10 cellular contexts compared by ENCODE assay signal in the genomic region with DNA sequence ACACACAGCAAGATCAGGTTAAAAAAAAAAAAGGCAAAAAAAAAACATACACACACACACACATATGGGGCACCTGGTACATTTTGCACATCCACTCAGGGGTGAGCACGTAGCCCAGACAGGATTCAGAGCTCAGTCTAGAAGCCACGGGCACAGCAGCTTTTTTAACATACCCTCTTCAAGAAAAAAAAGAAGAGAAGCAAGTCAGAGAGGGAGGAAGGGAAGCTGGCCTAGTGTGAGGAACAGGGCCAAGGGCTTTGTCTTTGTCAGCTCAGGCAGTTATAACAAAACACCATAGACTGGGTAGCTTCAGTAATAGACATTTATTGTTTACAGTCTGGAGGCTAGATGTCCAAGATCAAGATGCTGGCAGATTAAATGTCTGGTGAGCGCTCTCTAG. TPM values are rescaled to one million over a fixed set of nuclear protein-coding genes. Genes with fewer than 3 reads are reported as not detected.
DNase-seq lines count a peak whose midpoint lies in the region; ATAC-seq, FAIRE-seq and TF ChIP-seq lines count a peak whose summit lies in the region.
"Had no signal": no experiment of that assay in that cellular context is flagged by ENCODE, and none has a peak within 500 bp of the region (broad histone marks: within the 10 kb centered on the region; RNA-seq: fewer than 3 reads in every experiment).

No MANE protein-coding gene starts in this region.

- H3K4me1 ChIP-seq in A549, result peaks cover 37% of the 10 kb centered on the region

- DNase-seq in A549 (ENCODE audit: low read depth in 1 of 2, low spot score in 1 of 2) (no peak), HCEC 1CT (peak; percentile 12), mesothelial cell of epicardium (ENCODE audit: low spot score in 2 of 2, unreplicated experiment in 2 of 2) (no peak), RCC 7860 (ENCODE audit: low spot score) (no peak), NCI-H1436 treated with DMSO at 0.1 percent for 48 hours (lab: John Stamatoyannopoulos, UW) (no peak), cerebellar cortex (ENCODE audit: low spot score) (no peak)
- DNase-seq: DMS53 had no signal

- H3K27me3 Mint-ChIP-seq in activated naive CD8-positive, alpha-beta T cell, result no peaks in the 10 kb centered on the region
- no peaks in the 10 kb centered on the region for H3K27me3 Mint-ChIP-seq in mesothelial cell of epicardium (ENCODE audit: low read depth)

- H3K36me3 Mint-ChIP-seq in activated naive CD8-positive, alpha-beta T cell, result no peaks in the 10 kb centered on the region
- no peaks in the 10 kb centered on the region for H3K36me3 Mint-ChIP-seq in mesothelial cell of epicardium

- POLR2A ChIA-PET in A549 (lab: Yijun Ruan, JAX), result no interaction called here

- peak overlapping the region; percentile 44 to 100; a peak in 3 of 6 replicates for H3K27ac ChIP-seq in A549

- FAIRE-seq in A549 (lab: Jason Lieb, UNC) (no peak), RCC 7860 (lab: Jason Lieb, UNC) (no peak)

- no peak overlapping the region for H3K4me2 ChIP-seq in A549

- H3K9me3 ChIP-seq in A549, result no peaks in the 10 kb centered on the region
- H3K9me3 ChIP-seq: ovary had no signal

- 39% methylated on average over 3 of the region's 3 CpGs for WGBS in A549 (ENCODE audit: missing lambda C conversion rate)

- TF ChIP-seq EP300 in A549 (IDR thresholded peaks at IDR 0.05), result no peak

- H3K4me3 Mint-ChIP-seq in activated naive CD8-positive, alpha-beta T cell, result peak overlapping the region; percentile 7
- H3K4me3 Mint-ChIP-seq in mesothelial cell of epicardium, result peak overlapping the region; percentile 39

- H3K4me1 Mint-ChIP-seq in activated naive CD8-positive, alpha-beta T cell (ENCODE audit: low read depth), result peaks cover 53% of the 10 kb centered on the region
- peaks cover 23% of the 10 kb centered on the region for H3K4me1 Mint-ChIP-seq in mesothelial cell of epicardium

- TF ChIP-seq RAD21 in A549 (conservative IDR thresholded peaks at IDR 0.05 in 1 of 2, IDR thresholded peaks at IDR 0.05 in 1 of 2), result no peak

- H3K9me3 Mint-ChIP-seq in activated naive CD8-positive, alpha-beta T cell (ENCODE audit: low read depth), result no peaks in the 10 kb centered on the region
- no peaks in the 10 kb centered on the region for H3K9me3 Mint-ChIP-seq in mesothelial cell of epicardium

- H3K4me3 ChIP-seq in A549, result no peak overlapping the region
- H3K4me3 ChIP-seq: ovary had no signal

- no peak for TF ChIP-seq POLR2A in A549 (IDR thresholded peaks at IDR 0.05; ENCODE audit: low read length)

- CTCF ChIA-PET in A549 (lab: Yijun Ruan, JAX), result interaction anchor here (1.1 to 6.9 kb wide), 2 partner anchors 10 to 33 kb away, joined by 3 to 36 read pairs; no protein-coding TSS in a partner anchor

- ATAC-seq in A549 (no peak), GM18907 (IDR thresholded peaks at IDR 0.05; ENCODE audit: unreplicated experiment) (no peak)

- TF ChIP-seq CTCF in A549 (IDR thresholded peaks at IDR 0.05) (no peak), mesothelial cell of epicardium (IDR thresholded peaks at IDR 0.05; ENCODE audit: unreplicated experiment) (no peak)

- H3K27ac Mint-ChIP-seq in activated naive CD8-positive, alpha-beta T cell, result peak overlapping the region; percentile 78
- peak overlapping the region; percentile 95 for H3K27ac Mint-ChIP-seq in mesothelial cell of epicardium

TF ChIP-seq in A549, 52 proteins besides CTCF, POLR2A, EP300 and RAD21 (continues in another document):
- TF ChIP-seq ESRRA (IDR thresholded peaks at IDR 0.05; ENCODE audit: borderline replicate concordance, low read length) (no peak), RARB (CRISPR knock-in tag; IDR thresholded peaks at IDR 0.05) (no peak), RCOR1 (IDR thresholded peaks at IDR 0.05; ENCODE audit: low read depth, low read length) (no peak), FOSB (CRISPR knock-in tag; IDR thresholded peaks at IDR 0.05) (no peak), JUNB (IDR thresholded peaks at IDR 0.05) (no peak), RFX5 (IDR thresholded peaks at IDR 0.05) (no peak), HOXA7 (CRISPR knock-in tag; IDR thresholded peaks at IDR 0.05) (no peak), EHF (CRISPR knock-in tag; IDR thresholded peaks at IDR 0.05) (no peak), CHD2 (IDR thresholded peaks at IDR 0.05; ENCODE audit: low read length, partially characterized antibody) (no peak), KDM1A (IDR thresholded peaks at IDR 0.05; ENCODE audit: low read depth) (no peak)
- TF ChIP-seq, protein P1, sequence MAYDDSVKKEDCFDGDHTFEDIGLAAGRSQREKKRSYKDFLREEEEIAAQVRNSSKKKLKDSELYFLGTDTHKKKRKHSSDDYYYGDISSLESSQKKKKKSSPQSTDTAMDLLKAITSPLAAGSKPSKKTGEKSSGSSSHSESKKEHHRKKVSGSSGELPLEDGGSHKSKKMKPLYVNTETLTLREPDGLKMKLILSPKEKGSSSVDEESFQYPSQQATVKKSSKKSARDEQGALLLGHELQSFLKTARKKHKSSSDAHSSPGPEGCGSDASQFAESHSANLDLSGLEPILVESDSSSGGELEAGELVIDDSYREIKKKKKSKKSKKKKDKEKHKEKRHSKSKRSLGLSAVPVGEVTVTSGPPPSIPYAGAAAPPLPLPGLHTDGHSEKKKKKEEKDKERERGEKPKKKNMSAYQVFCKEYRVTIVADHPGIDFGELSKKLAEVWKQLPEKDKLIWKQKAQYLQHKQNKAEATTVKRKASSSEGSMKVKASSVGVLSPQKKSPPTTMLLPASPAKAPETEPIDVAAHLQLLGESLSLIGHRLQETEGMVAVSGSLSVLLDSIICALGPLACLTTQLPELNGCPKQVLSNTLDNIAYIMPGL (CRISPR knock-in tag; IDR thresholded peaks at IDR 0.05; ENCODE audit: borderline replicate concordance), result no peak
- TF ChIP-seq, protein P2, sequence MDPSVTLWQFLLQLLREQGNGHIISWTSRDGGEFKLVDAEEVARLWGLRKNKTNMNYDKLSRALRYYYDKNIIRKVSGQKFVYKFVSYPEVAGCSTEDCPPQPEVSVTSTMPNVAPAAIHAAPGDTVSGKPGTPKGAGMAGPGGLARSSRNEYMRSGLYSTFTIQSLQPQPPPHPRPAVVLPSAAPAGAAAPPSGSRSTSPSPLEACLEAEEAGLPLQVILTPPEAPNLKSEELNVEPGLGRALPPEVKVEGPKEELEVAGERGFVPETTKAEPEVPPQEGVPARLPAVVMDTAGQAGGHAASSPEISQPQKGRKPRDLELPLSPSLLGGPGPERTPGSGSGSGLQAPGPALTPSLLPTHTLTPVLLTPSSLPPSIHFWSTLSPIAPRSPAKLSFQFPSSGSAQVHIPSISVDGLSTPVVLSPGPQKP (IDR thresholded peaks at IDR 0.05; ENCODE audit: low read depth, low read length), result no peak
- TF ChIP-seq, protein P3, sequence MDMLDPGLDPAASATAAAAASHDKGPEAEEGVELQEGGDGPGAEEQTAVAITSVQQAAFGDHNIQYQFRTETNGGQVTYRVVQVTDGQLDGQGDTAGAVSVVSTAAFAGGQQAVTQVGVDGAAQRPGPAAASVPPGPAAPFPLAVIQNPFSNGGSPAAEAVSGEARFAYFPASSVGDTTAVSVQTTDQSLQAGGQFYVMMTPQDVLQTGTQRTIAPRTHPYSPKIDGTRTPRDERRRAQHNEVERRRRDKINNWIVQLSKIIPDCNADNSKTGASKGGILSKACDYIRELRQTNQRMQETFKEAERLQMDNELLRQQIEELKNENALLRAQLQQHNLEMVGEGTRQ (IDR thresholded peaks at IDR 0.05), result no peak
- TF ChIP-seq, protein P4, sequence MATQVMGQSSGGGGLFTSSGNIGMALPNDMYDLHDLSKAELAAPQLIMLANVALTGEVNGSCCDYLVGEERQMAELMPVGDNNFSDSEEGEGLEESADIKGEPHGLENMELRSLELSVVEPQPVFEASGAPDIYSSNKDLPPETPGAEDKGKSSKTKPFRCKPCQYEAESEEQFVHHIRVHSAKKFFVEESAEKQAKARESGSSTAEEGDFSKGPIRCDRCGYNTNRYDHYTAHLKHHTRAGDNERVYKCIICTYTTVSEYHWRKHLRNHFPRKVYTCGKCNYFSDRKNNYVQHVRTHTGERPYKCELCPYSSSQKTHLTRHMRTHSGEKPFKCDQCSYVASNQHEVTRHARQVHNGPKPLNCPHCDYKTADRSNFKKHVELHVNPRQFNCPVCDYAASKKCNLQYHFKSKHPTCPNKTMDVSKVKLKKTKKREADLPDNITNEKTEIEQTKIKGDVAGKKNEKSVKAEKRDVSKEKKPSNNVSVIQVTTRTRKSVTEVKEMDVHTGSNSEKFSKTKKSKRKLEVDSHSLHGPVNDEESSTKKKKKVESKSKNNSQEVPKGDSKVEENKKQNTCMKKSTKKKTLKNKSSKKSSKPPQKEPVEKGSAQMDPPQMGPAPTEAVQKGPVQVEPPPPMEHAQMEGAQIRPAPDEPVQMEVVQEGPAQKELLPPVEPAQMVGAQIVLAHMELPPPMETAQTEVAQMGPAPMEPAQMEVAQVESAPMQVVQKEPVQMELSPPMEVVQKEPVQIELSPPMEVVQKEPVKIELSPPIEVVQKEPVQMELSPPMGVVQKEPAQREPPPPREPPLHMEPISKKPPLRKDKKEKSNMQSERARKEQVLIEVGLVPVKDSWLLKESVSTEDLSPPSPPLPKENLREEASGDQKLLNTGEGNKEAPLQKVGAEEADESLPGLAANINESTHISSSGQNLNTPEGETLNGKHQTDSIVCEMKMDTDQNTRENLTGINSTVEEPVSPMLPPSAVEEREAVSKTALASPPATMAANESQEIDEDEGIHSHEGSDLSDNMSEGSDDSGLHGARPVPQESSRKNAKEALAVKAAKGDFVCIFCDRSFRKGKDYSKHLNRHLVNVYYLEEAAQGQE (IDR thresholded peaks at IDR 0.05), result no peak

RNA-seq across cellular contexts. Expression of a gene that starts 2.3 kb away (rescaled TPM):
- polyA plus RNA-seq in A549 (2011; rRNA removed) (474 and 777 TPM in 2 replicates), A549 (2017; fragmentation: RNase III; extraction: RNeasy Plus Mini Kit Qiagen cat#74134 plus additional on column Dnase treatment) (610 to 921 TPM (median 860 TPM) in 3 replicates)
- polyA plus RNA-seq in A549 (2012; cell fraction: cytosol; rRNA removed), result 359 and 388 TPM in 2 replicates
- 163 and 197 TPM in 2 replicates for polyA plus RNA-seq in A549 (2012; cell fraction: nucleus; rRNA removed)
- polyA minus RNA-seq in A549 (2011; rRNA and poly(A)+ RNA removed), result 186 and 201 TPM in 2 replicates
- 561 to 582 TPM (median 564 TPM) in 3 replicates for total RNA-seq in mesothelial cell of epicardium

RNA-seq across cellular contexts. Expression of a gene that starts 37.7 kb away (rescaled TPM):
- polyA plus RNA-seq in A549 (2011; rRNA removed) (69.4 and 91.4 TPM in 2 replicates), A549 (2017; fragmentation: RNase III; extraction: RNeasy Plus Mini Kit Qiagen cat#74134 plus additional on column Dnase treatment) (89.2 to 101 TPM (median 90.1 TPM) in 3 replicates)
- polyA plus RNA-seq in A549 (2012; cell fraction: cytosol; rRNA removed), result 55.9 and 57.1 TPM in 2 replicates
- 32.6 and 35.2 TPM in 2 replicates for polyA plus RNA-seq in A549 (2012; cell fraction: nucleus; rRNA removed)
- polyA minus RNA-seq in A549 (2011; rRNA and poly(A)+ RNA removed), result 99.1 and 130 TPM in 2 replicates
- total RNA-seq in mesothelial cell of epicardium, result 65.6 to 70.3 TPM (median 69.4 TPM) in 3 replicates
